1 cellular context compared by ENCODE assay signal in the genomic region with DNA sequence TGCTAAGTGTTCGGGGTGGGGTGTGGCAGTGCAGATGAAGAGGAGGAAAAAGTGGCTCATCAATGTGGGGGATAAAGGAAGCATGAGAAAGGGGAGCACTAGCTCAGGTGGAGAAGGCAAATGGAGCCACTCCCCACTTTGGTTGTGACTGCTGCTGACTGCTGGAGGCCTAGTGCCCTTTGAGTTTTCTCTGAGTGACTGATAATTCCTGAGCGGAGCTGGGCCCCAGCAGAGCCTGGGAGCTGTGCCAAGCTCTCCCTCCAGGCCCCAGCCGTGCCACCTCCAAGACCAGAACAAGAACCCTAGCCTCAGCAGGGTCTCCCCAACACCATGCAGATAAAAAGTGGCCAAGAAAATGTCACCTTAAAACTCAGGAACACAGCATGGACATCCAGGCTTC.
TF ChIP-seq lines count a peak whose summit lies in the region.

No MANE protein-coding gene starts in this region.

TF ChIP-seq in IMR-90, 13 proteins besides CTCF, POLR2A, EP300 and RAD21 (continued from another document):
- TF ChIP-seq, protein P1, sequence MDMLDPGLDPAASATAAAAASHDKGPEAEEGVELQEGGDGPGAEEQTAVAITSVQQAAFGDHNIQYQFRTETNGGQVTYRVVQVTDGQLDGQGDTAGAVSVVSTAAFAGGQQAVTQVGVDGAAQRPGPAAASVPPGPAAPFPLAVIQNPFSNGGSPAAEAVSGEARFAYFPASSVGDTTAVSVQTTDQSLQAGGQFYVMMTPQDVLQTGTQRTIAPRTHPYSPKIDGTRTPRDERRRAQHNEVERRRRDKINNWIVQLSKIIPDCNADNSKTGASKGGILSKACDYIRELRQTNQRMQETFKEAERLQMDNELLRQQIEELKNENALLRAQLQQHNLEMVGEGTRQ (IDR thresholded peaks at IDR 0.05; ENCODE audit: low read depth, low read length), result no peak
- TF ChIP-seq FOS (IDR thresholded peaks at IDR 0.05; ENCODE audit: low read depth, low read length) (no peak), CHD1 (IDR thresholded peaks at IDR 0.05; ENCODE audit: low read depth, low read length) (no peak), MAZ (IDR thresholded peaks at IDR 0.05; ENCODE audit: borderline replicate concordance, low read depth, low read length) (no peak), MAFK (IDR thresholded peaks at IDR 0.05; ENCODE audit: low read depth, low read length) (no peak), CEBPB (IDR thresholded peaks at IDR 0.05; ENCODE audit: low read depth, low read length) (no peak), MXI1 (IDR thresholded peaks at IDR 0.05; ENCODE audit: borderline replicate concordance, low read depth, low read length) (no peak)
